Comparison of ENCODE assay signal across 1 cellular context in the genomic region with DNA sequence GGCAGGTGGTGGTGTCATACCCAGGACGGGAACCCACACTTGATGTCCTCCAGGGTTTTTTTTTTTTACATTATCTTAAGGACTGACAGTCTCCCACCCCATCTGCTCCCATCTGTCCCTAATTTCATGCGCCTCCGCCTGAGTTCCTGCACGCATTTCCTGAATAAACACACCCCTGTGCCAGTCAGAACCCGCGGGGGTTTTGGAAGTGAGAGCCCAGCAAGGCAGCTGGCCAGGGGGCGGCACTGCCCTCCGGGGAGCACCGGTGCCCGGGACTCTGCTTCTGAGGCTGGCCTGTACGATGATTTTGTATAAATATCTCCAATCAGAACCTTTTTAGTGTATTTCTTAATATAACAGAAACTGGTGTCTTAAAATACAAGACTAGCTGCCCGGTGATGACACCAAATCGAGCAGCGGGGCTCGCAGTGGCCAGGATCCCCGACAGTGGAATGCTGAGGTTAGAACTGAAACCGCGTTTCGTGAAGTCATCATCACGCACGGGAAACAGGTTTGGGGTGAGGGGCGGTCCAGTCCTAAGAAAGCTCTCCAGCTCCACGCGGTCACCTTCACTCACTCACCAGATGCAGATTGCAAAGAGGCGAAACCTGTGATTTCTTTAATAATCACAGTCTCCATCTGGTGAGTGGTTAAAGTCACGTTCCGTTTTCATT.
TF ChIP-seq lines count a peak whose summit lies in the region.

No MANE protein-coding gene starts in this region.

TF ChIP-seq in GM23338, 12 proteins besides CTCF, POLR2A, EP300 and RAD21 (continued from another document):
- TF ChIP-seq REST (IDR thresholded peaks at IDR 0.05; ENCODE audit: unreplicated experiment) (no peak), EZH2 (IDR thresholded peaks at IDR 0.05; ENCODE audit: low read depth, unreplicated experiment) (no peak), CREB1 (CRISPR knock-in tag; IDR thresholded peaks at IDR 0.05; ENCODE audit: low read depth) (no peak)
